In genomic region chr2:165203689-165204559, GRCh38 we compare ENCODE assay signal across 1 cellular context.
TF ChIP-seq lines count a peak whose summit lies in the region.

TSS of gene SCN3A (minus strand) at chr2:165204050. CDS start at chr2:165176394, 27,656 bp downstream.

TF ChIP-seq in liver, 16 proteins besides CTCF, POLR2A, EP300 and RAD21 (continued from another document):
- TF ChIP-seq, protein P1, sequence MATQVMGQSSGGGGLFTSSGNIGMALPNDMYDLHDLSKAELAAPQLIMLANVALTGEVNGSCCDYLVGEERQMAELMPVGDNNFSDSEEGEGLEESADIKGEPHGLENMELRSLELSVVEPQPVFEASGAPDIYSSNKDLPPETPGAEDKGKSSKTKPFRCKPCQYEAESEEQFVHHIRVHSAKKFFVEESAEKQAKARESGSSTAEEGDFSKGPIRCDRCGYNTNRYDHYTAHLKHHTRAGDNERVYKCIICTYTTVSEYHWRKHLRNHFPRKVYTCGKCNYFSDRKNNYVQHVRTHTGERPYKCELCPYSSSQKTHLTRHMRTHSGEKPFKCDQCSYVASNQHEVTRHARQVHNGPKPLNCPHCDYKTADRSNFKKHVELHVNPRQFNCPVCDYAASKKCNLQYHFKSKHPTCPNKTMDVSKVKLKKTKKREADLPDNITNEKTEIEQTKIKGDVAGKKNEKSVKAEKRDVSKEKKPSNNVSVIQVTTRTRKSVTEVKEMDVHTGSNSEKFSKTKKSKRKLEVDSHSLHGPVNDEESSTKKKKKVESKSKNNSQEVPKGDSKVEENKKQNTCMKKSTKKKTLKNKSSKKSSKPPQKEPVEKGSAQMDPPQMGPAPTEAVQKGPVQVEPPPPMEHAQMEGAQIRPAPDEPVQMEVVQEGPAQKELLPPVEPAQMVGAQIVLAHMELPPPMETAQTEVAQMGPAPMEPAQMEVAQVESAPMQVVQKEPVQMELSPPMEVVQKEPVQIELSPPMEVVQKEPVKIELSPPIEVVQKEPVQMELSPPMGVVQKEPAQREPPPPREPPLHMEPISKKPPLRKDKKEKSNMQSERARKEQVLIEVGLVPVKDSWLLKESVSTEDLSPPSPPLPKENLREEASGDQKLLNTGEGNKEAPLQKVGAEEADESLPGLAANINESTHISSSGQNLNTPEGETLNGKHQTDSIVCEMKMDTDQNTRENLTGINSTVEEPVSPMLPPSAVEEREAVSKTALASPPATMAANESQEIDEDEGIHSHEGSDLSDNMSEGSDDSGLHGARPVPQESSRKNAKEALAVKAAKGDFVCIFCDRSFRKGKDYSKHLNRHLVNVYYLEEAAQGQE (IDR thresholded peaks at IDR 0.05) = no peak
- TF ChIP-seq YY1 (IDR thresholded peaks at IDR 0.05) = no peak
